ENCODE assay signal across 16 cellular contexts in the genomic region with DNA sequence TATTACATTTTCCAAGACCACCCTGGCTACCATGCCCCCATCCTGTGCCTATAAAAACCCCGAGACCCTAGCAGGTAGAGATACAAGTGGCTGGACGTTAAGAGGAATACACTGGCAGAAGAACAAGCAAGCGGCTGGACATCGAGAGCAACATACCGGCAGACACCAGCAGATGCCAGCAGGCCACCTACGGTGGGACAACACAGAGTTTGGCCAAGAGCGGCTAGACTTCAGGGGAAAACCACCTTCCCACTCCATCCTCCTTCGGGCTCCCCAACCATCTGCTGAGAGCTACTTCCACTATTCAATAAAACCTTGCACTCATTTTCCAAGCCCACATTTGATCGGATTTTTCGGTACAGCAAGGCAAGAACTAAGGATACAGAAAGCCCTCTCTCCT.
DNase-seq lines count a peak whose midpoint lies in the region; ATAC-seq, FAIRE-seq and TF ChIP-seq lines count a peak whose summit lies in the region.
"Had no signal": no experiment of that assay in that cellular context is flagged by ENCODE, and none has a peak within 500 bp of the region (broad histone marks: within the 10 kb centered on the region; RNA-seq: fewer than 3 reads in every experiment).

No MANE protein-coding gene starts in this region.

- H4K20me1 ChIP-seq in H9 (ENCODE audit: control insufficient read depth, insufficient read depth, insufficient read length) (no peaks in the 10 kb centered on the region), HepG2 (ENCODE audit: insufficient read depth, low read length) (no peaks in the 10 kb centered on the region)

- H3K56ac ChIP-seq in H9 (ENCODE audit: insufficient read length, low read depth, low read length) = no peak overlapping the region

- intact Hi-C loops in adrenal gland (cut with DNase I) (no loop called here), HepG2 (cut with micrococcal nuclease; ENCODE audit: unreplicated experiment) (no loop called here)

- CTCF ChIA-PET in HepG2 (lab: Yijun Ruan, JAX; ENCODE audit: low intra/inter-chr PET ratio, low total read pairs) = no interaction called here

- H3K23ac ChIP-seq in H9 (ENCODE audit: insufficient read length, low read depth, low read length) = no peak overlapping the region
- H3K23ac ChIP-seq in trophoblast cell (ENCODE audit: low read length) = no peak overlapping the region

- H4K8ac ChIP-seq in H9 (replicated peaks; ENCODE audit: insufficient read length, low read depth, low read length) (no peak overlapping the region), trophoblast cell (ENCODE audit: low read depth, low read length) (no peak overlapping the region)

- POLR2A ChIA-PET in HepG2 (lab: Yijun Ruan, JAX) = no interaction called here

- H4K91ac ChIP-seq in H9 (ENCODE audit: insufficient read length, low read depth, low read length) = no peak overlapping the region
- peak overlapping the region; percentile 36 for H4K91ac ChIP-seq in trophoblast cell (ENCODE audit: low read depth, low read length)

- FAIRE-seq in HepG2 (lab: Jason Lieb, UNC) = no peak
- FAIRE-seq: A204.1, GM12892 had no signal

- H3K4me2 ChIP-seq in H9 (ENCODE audit: insufficient read depth, insufficient read length, low read length) (no peak overlapping the region), trophoblast cell (ENCODE audit: low read length) (no peak overlapping the region), HepG2 (ENCODE audit: low read depth, low read length) (no peak overlapping the region)

- in situ Hi-C loops in HepG2 (cut with HindIII; ENCODE audit: extremely low pct_ligation_motif_present, low pct_unique_long_range_greater_than_20kb) = no loop called here

- H3K27me3 Mint-ChIP-seq in H9 (ENCODE audit: low read depth) (no peaks in the 10 kb centered on the region), T-helper 17 cell (no peaks in the 10 kb centered on the region)
- H3K27me3 Mint-ChIP-seq: CD4-positive, alpha-beta memory T cell had no signal

- H3K23me2 ChIP-seq in H9 (ENCODE audit: insufficient read length, low read depth, low read length, poor library complexity, severe bottlenecking) = no peaks in the 10 kb centered on the region

- H3K27ac ChIP-seq in H9 (ENCODE audit: insufficient read length, low read depth, low read length) (no peak overlapping the region), trophoblast cell (ENCODE audit: low read depth, low read length) (no peak overlapping the region), adrenal gland (no peak overlapping the region), HepG2 (ENCODE audit: extremely low read length, insufficient read depth, low read length) (no peak overlapping the region)
- H3K27ac ChIP-seq: C4-2B had no signal

- H2BK5ac ChIP-seq in H9 (ENCODE audit: insufficient read length, low read length) = no peak overlapping the region
- no peak overlapping the region for H2BK5ac ChIP-seq in trophoblast cell (ENCODE audit: low read depth, low read length, poor library complexity)

- TF ChIP-seq POLR2A in adrenal gland (IDR thresholded peaks at IDR 0.05) (no peak), HepG2 (IDR thresholded peaks at IDR 0.05; ENCODE audit: insufficient read depth in 1 of 2, low read depth in 2 of 2, low read length in 2 of 2) (no peak)

- TF ChIP-seq EP300 in HepG2 (IDR thresholded peaks at IDR 0.05; ENCODE audit: low read depth in 2 of 2, low read length in 2 of 2) (no peak), HepG2 (CRISPR knock-in tag; IDR thresholded peaks at IDR 0.05; ENCODE audit: borderline replicate concordance) (no peak)

- H3K4me1 Mint-ChIP-seq in H9 (0 out of 4 replicates have a peak, but pooled peaks cover 0 to 5% of the 10 kb centered on the region in 2 experiments), T-helper 17 cell (peaks cover 4% of the 10 kb centered on the region)

- H3K14ac ChIP-seq in H9 (ENCODE audit: insufficient read depth, low read length) (no peak overlapping the region), trophoblast cell (ENCODE audit: low read length) (peak overlapping the region; percentile 22)

- H3K18ac ChIP-seq in H9 (ENCODE audit: insufficient read length, low read depth, low read length) = no peak overlapping the region
- H3K18ac ChIP-seq in trophoblast cell (ENCODE audit: low read length) = no peak overlapping the region

- H3K9me3 ChIP-seq in H9 (ENCODE audit: control insufficient read depth, low read depth, low read length) = no peaks in the 10 kb centered on the region
- no peaks in the 10 kb centered on the region for H3K9me3 ChIP-seq in T-helper 17 cell (ENCODE audit: control insufficient read depth, low read length, poor library complexity, severe bottlenecking)
- H3K9me3 ChIP-seq in trophoblast cell (ENCODE audit: insufficient read depth, low read depth, low read length) = no peaks in the 10 kb centered on the region
- no peaks in the 10 kb centered on the region for H3K9me3 ChIP-seq in adrenal gland (replicated peaks in 1 of 3)
- no peaks in the 10 kb centered on the region for H3K9me3 ChIP-seq in HepG2 (ENCODE audit: low read length)
- H3K9me3 ChIP-seq: BE2C had no signal

- no peak overlapping the region for H2AFZ ChIP-seq in H9 (ENCODE audit: low read length)
- H2AFZ ChIP-seq in trophoblast cell (ENCODE audit: insufficient read depth, low read length, poor library complexity) = no peak overlapping the region
- H2AFZ ChIP-seq in HepG2 (ENCODE audit: low read length) = no peak overlapping the region

- H3K79me2 ChIP-seq in H9 (ENCODE audit: insufficient read depth, low read length) = no peaks in the 10 kb centered on the region
- H3K79me2 ChIP-seq in trophoblast cell (ENCODE audit: control insufficient read depth, insufficient read depth, low read length, poor library complexity) = no peaks in the 10 kb centered on the region
- no peaks in the 10 kb centered on the region for H3K79me2 ChIP-seq in HepG2 (ENCODE audit: insufficient read depth, low read length)

- H3K4me3 Mint-ChIP-seq in H9 = no peak overlapping the region
- H3K4me3 Mint-ChIP-seq in T-helper 17 cell = no peak overlapping the region
- H3K4me3 Mint-ChIP-seq: CD4-positive, alpha-beta memory T cell had no signal

- TF ChIP-seq CTCF in H9 (conservative IDR thresholded peaks at IDR 0.05) = no peak
- TF ChIP-seq CTCF in adrenal gland (IDR thresholded peaks at IDR 0.05) = no peak
- no peak for TF ChIP-seq CTCF in HepG2 (CRISPR knock-in tag; IDR thresholded peaks at IDR 0.05)

- H2BK120ac ChIP-seq in H9 (ENCODE audit: low read depth, low read length, poor library complexity, severe bottlenecking) (no peak overlapping the region), trophoblast cell (ENCODE audit: insufficient read depth, low read length, poor library complexity) (peak overlapping the region; percentile 19)

- WGBS in H9 (ENCODE audit: extremely low coverage, insufficient read length, low lambda C conversion rate) = no CpG with 5 or more reads among the region's 10 CpGs
- no CpG with 5 or more reads among the region's 10 CpGs for WGBS in trophoblast cell (ENCODE audit: extremely low coverage, insufficient coverage, insufficient read length)
- WGBS in adrenal gland, 4 donors = 96 to 99% (median 98%) methylated on average over 10 of the region's 10 CpGs
- WGBS in HepG2 (ENCODE audit: low lambda C conversion rate) = 95% methylated on average over 10 of the region's 10 CpGs

- peaks cover 0 to 2% of the 10 kb centered on the region in 2 experiments for H3K36me3 ChIP-seq in trophoblast cell (ENCODE audit: control insufficient read depth in 1 of 2, insufficient read depth in 2 of 2, low read length in 2 of 2)
- peaks cover 0 to 9% of the 10 kb centered on the region in 2 donors for H3K36me3 ChIP-seq in adrenal gland (replicated peaks in 1 of 2)
- peaks cover 5 to 39% of the 10 kb centered on the region in 2 experiments; a peak in 3 of 5 replicates for H3K36me3 ChIP-seq in HepG2 (replicated peaks in 1 of 2; ENCODE audit: control insufficient read depth in 1 of 2, insufficient read depth in 2 of 2, low read length in 2 of 2)

- H4K12ac ChIP-seq in trophoblast cell (ENCODE audit: low read depth, low read length) = no peak overlapping the region

- H3K4me3 ChIP-seq in trophoblast cell (ENCODE audit: low read depth, low read length) = no peak overlapping the region
- no peak overlapping the region for H3K4me3 ChIP-seq in adrenal gland
- no peak overlapping the region for H3K4me3 ChIP-seq in HepG2 (replicated peaks in 1 of 3; ENCODE audit: insufficient read depth in 1 of 3, low read depth in 2 of 3, low read length in 3 of 3)

- H2BK12ac ChIP-seq in H9 (ENCODE audit: insufficient read length, low read depth, low read length) = no peak overlapping the region
- peak overlapping the region; percentile 26 for H2BK12ac ChIP-seq in trophoblast cell (ENCODE audit: low read length)

- H3K36me3 Mint-ChIP-seq in H9 (ENCODE audit: insufficient read depth in 1 of 3, low read depth in 3 of 3) (peaks cover 0 to 8% (median 7%) of the 10 kb centered on the region in 3 experiments; a peak in 4 of 7 replicates), T-helper 17 cell (ENCODE audit: low read depth) (peaks cover 7% of the 10 kb centered on the region)

- BruUV-seq in HepG2 (replicated peaks; lab: Mats Ljungman, UMichigan) = no TSS peak

- H2AK5ac ChIP-seq in H9 (ENCODE audit: insufficient read length, low read length) (no peak overlapping the region), trophoblast cell (ENCODE audit: low read length) (no peak overlapping the region)

- no peaks in the 10 kb centered on the region for H3K27me3 ChIP-seq in H9 (ENCODE audit: insufficient read depth, low read length)
- H3K27me3 ChIP-seq in trophoblast cell (ENCODE audit: insufficient read depth, low read length) = no peaks in the 10 kb centered on the region
- no peaks in the 10 kb centered on the region for H3K27me3 ChIP-seq in adrenal gland
- no peaks in the 10 kb centered on the region for H3K27me3 ChIP-seq in HepG2 (ENCODE audit: control insufficient read depth in 1 of 2, insufficient read depth in 2 of 2, low read length in 2 of 2)
- H3K27me3 ChIP-seq: BE2C had no signal

- no peak for ATAC-seq in T-helper 17 cell
- ATAC-seq in HepG2 = no peak

- H3K4me1 ChIP-seq in H9 (ENCODE audit: insufficient read depth, low read length) (no peaks in the 10 kb centered on the region), trophoblast cell (ENCODE audit: control insufficient read depth in 1 of 2, insufficient read depth in 2 of 2, low read length in 2 of 2) (peaks cover 6 to 13% of the 10 kb centered on the region in 2 experiments), adrenal gland (replicated peaks in 1 of 2) (no peaks in the 10 kb centered on the region), HepG2 (ENCODE audit: insufficient read depth, low read length) (no peaks in the 10 kb centered on the region)
- H3K4me1 ChIP-seq: BE2C had no signal

- H4K5ac ChIP-seq in H9 (ENCODE audit: insufficient read length, low read depth, low read length) = no peak overlapping the region

- H3K4ac ChIP-seq in H9 (ENCODE audit: low read depth, low read length) = no peak overlapping the region
- no peak overlapping the region for H3K4ac ChIP-seq in trophoblast cell (ENCODE audit: low read depth, low read length)

- no peak overlapping the region for H3T11ph ChIP-seq in H9 (ENCODE audit: low read length)

- no peaks in the 10 kb centered on the region for H3K79me1 ChIP-seq in H9 (ENCODE audit: insufficient read depth, low read depth, low read length, poor library complexity, severe bottlenecking)
- H3K79me1 ChIP-seq in trophoblast cell (ENCODE audit: low read length) = peaks cover 3% of the 10 kb centered on the region

- no peak overlapping the region for H2BK20ac ChIP-seq in H9 (ENCODE audit: low read depth, low read length, poor library complexity, severe bottlenecking)

- H3K9me3 Mint-ChIP-seq in H9 = no peaks in the 10 kb centered on the region

- no peak for TF ChIP-seq RAD21 in HepG2 (CRISPR knock-in tag; IDR thresholded peaks at IDR 0.05)

- peak; percentile 22 for DNase-seq in H9
- DNase-seq in T-helper 17 cell = no peak
- DNase-seq in cerebellum (ENCODE audit: low spot score) = peak; percentile 69
- DNase-seq in trophoblast cell = no peak
- no peak for DNase-seq in adrenal gland
- DNase-seq in medulla oblongata (ENCODE audit: extremely low spot score) = no peak
- DNase-seq in Ammon's horn (ENCODE audit: low spot score) = no peak
- DNase-seq in HepG2 (ENCODE audit: low spot score) = no peak
- DNase-seq: BE2C; CD4-positive, alpha-beta memory T cell; DMS153; DMS79 treated with DMSO at 0.1 percent for 48 hours; GDM1 had no signal

- H3K9ac ChIP-seq in H9 (ENCODE audit: extremely low read depth, insufficient read length, low read length) (no peak overlapping the region), trophoblast cell (ENCODE audit: low read length) (no peak overlapping the region), HepG2 (ENCODE audit: insufficient read depth, low read depth, low read length) (no peak overlapping the region)

- no peak overlapping the region for H2BK15ac ChIP-seq in H9 (ENCODE audit: low read depth, low read length)

- H3K27ac Mint-ChIP-seq in H9 = peak overlapping the region in 1 of 3 experiments; percentile 44; a peak in 1 of 7 replicates
- peak overlapping the region; percentile 29 for H3K27ac Mint-ChIP-seq in T-helper 17 cell

Comparison
In these comparisons a context has a peak if more than half of its experiments do, and no peak if none do; other contexts are left out.
1. DNase-seq: peak in H9 (single experiment) and cerebellum (single experiment); none in T-helper 17 cell (0 of 3), trophoblast cell (0 of 2), adrenal gland (0 of 7), medulla oblongata (single experiment), Ammon's horn (single experiment) and HepG2 (single experiment).